Comparison of ENCODE assay signal across 17 cellular contexts in the genomic region with DNA sequence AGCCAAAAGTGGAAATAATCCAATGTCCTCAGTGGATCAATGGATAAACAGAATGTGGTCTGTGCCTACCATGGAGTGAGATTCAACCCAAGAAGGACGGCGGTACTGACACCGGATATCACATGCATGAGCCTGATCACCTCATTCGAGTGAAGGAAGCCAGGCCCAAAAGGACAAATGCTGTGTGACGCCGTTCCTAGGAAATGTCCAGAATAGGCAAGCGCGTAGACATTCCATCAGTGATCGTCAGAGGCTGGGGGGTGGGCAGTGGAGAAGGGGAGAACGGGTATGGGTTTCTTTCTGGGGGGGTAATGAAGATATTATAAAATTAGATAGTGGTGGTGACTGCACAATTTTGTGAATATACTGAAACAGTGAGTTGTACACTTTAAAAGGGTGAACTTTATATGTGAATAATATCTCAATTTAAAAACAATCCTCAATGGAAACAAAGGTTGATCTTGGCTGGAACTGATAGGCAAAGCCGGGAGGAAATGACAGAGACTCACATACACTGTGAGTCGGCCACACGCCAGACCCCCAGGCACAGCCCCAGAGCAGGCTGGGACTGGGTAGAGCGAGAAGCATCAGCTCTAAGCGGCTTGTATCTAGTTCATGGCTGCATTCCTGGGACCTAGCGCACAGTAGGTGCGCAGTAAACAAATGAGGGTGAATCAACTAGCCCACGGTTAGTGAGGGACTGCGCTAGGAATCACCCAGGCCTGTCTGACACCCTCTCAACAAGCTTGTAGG.
"Had no signal": no experiment of that assay in that cellular context is flagged by ENCODE, and none has a peak within 500 bp of the region (broad histone marks: within the 10 kb centered on the region; RNA-seq: fewer than 3 reads in every experiment).

No MANE protein-coding gene starts in this region.

- H3K9me3 ChIP-seq: mucosa of descending colon, prostate gland, right atrium auricular region, thyroid gland had no signal

- H3K4me1 ChIP-seq: prostate gland had no signal

- H3K27ac ChIP-seq: hepatocyte, prostate gland, right atrium auricular region, thyroid gland had no signal

- H3K36me3 ChIP-seq: prostate gland, right atrium auricular region, thyroid gland had no signal

- DNase-seq: activated CD4-positive, alpha-beta T cell treated with anti-CD3 and anti-CD28 coated beads for 1 hour; activated CD4-positive, alpha-beta T cell treated with anti-CD3 and anti-CD28 coated beads, Interleukin-2, amount 50 U/mL, for 1 hour; activated naive CD4-positive, alpha-beta T cell treated with Interleukin-2 at 50 U/mL for 16 hours; activated naive CD8-positive, alpha-beta T cell treated with anti-CD3 and anti-CD28 coated beads for 36 hours; activated T-cell treated with anti-CD3 and anti-CD28 coated beads, Interleukin-2, amount 50 U/mL, for 24 hours; effector memory CD4-positive, alpha-beta T cell; foreskin melanocyte; mesenchymal stem cell; mucosa of descending colon; stimulated activated CD4-positive, alpha-beta T cell treated with anti-CD3 and anti-CD28 coated beads, Interleukin-12 subunit alpha, Interleukin-12 subunit beta, amount 100 ng/mL, for 4 hours; stimulated activated CD4-positive, alpha-beta T cell treated with anti-CD3 and anti-CD28 coated beads, Interleukin-4, amount 100 ng/mL, for 4 hours; T-helper 9 cell had no signal

- H2AFZ ChIP-seq: hepatocyte had no signal

- H3K4me2 ChIP-seq: hepatocyte had no signal

- H3K27me3 ChIP-seq: hepatocyte, right atrium auricular region, thyroid gland had no signal

- H3K79me2 ChIP-seq: hepatocyte had no signal

- ATAC-seq: esophagus mucosa, mucosa of descending colon had no signal

- H3K4me3 ChIP-seq: hepatocyte, mucosa of descending colon, prostate gland, right atrium auricular region, thyroid gland had no signal
